ENCODE assay signal across 12 cellular contexts in genomic region chr6:133764011-133764812, GRCh38.
DNase-seq lines count a peak whose midpoint lies in the region; ATAC-seq and TF ChIP-seq lines count a peak whose summit lies in the region.
"Had no signal": no experiment of that assay in that cellular context is flagged by ENCODE, and none has a peak within 500 bp of the region (broad histone marks: within the 10 kb centered on the region; RNA-seq: fewer than 3 reads in every experiment).

No MANE protein-coding gene starts in this region.

- no peak overlapping the region for H3K14ac ChIP-seq in trophoblast cell (ENCODE audit: low read length)

- H2AK5ac ChIP-seq in trophoblast cell (ENCODE audit: low read length) = no peak overlapping the region

- H3K18ac ChIP-seq in trophoblast cell (ENCODE audit: low read length) = no peak overlapping the region

- H4K91ac ChIP-seq in trophoblast cell (ENCODE audit: low read depth, low read length) = no peak overlapping the region

- H3K79me2 ChIP-seq in ACC112 (ENCODE audit: control insufficient read depth, insufficient read depth, low read length, unreplicated experiment) (no peaks in the 10 kb centered on the region), trophoblast cell (ENCODE audit: control insufficient read depth, insufficient read depth, low read length, poor library complexity) (no peaks in the 10 kb centered on the region)

- peak overlapping the region; percentile 80 for H3K27ac ChIP-seq in ACC112 (ENCODE audit: low read depth, low read length)
- no peak overlapping the region for H3K27ac ChIP-seq in trophoblast cell (ENCODE audit: low read depth, low read length)
- H3K27ac ChIP-seq: neutrophil had no signal

- H3K4me3 ChIP-seq in ACC112 (ENCODE audit: low read depth, low read length) (peak overlapping the region; percentile 2; the same call in 1 of the 2 replicates), trophoblast cell (ENCODE audit: low read depth, low read length) (no peak overlapping the region)

- no peak for ATAC-seq in HG03196 (IDR thresholded peaks at IDR 0.05; ENCODE audit: unreplicated experiment)

- no peaks in the 10 kb centered on the region for H3K36me3 ChIP-seq in ACC112 (ENCODE audit: insufficient read depth, low read length)
- H3K36me3 ChIP-seq in trophoblast cell (ENCODE audit: control insufficient read depth in 1 of 2, insufficient read depth in 2 of 2, low read length in 2 of 2) = no peaks in the 10 kb centered on the region
- H3K36me3 ChIP-seq: neutrophil had no signal

- H3K4me1 ChIP-seq in ACC112 (ENCODE audit: control insufficient read depth, insufficient read depth, low read length, unreplicated experiment) = peaks cover 48% of the 10 kb centered on the region
- peaks cover 2 to 6% of the 10 kb centered on the region in 2 experiments for H3K4me1 ChIP-seq in trophoblast cell (ENCODE audit: control insufficient read depth in 1 of 2, insufficient read depth in 2 of 2, low read length in 2 of 2)

- peak overlapping the region; percentile 82 for H2AFZ ChIP-seq in ACC112 (ENCODE audit: low read length, unreplicated experiment)
- no peak overlapping the region for H2AFZ ChIP-seq in trophoblast cell (ENCODE audit: insufficient read depth, low read length, poor library complexity)

- no peak overlapping the region for H4K12ac ChIP-seq in trophoblast cell (ENCODE audit: low read depth, low read length)

- intact Hi-C loops in CD14-positive monocyte (cut with micrococcal nuclease) = no loop called here

- DNase-seq in NCI-H226 = peak; percentile 55
- DNase-seq in fibroblast of the conjunctiva (ENCODE audit: low read depth) = peak; percentile 46
- DNase-seq in trophoblast cell = peak in 1 of 2 donors; percentile 36
- no peak for DNase-seq in CD14-positive monocyte (ENCODE audit: low spot score)
- DNase-seq in NCI-H69 (lab: John Stamatoyannopoulos, UW) = no peak
- no peak for DNase-seq in activated naive CD4-positive, alpha-beta T cell treated with anti-CD3 and anti-CD28 coated beads, Interleukin-2, amount 10 ng/mL, durations not matched to agents 7 days and 5 days
- DNase-seq: activated CD4-positive, alpha-beta T cell treated with anti-CD3 and anti-CD28 coated beads, Interleukin-2, amount 10 ng/mL, durations not matched to agents 7 days and 5 days; activated naive CD4-positive, alpha-beta T cell treated with Interleukin-2 at 50 U/mL for 16 hours; NCI-H748 treated with DMSO at 0.1 percent for 48 hours had no signal

- no peak overlapping the region for H3K4me2 ChIP-seq in trophoblast cell (ENCODE audit: low read length)

- CTCF ChIA-PET in activated naive CD4-positive, alpha-beta T cell treated with anti-CD3 and anti-CD28 coated beads, Interleukin-2, amount 10 ng/mL, durations not matched to agents 7 days and 5 days (lab: Charles Lee) = no interaction called here

- WGBS in trophoblast cell (ENCODE audit: extremely low coverage, insufficient coverage, insufficient read length) = no CpG with 5 or more reads among the region's 2 CpGs

- no peak overlapping the region for H3K4ac ChIP-seq in trophoblast cell (ENCODE audit: low read depth, low read length)

- H4K8ac ChIP-seq in trophoblast cell (ENCODE audit: low read depth, low read length) = no peak overlapping the region

- no peak overlapping the region for H2BK5ac ChIP-seq in trophoblast cell (ENCODE audit: low read depth, low read length, poor library complexity)

- no peak overlapping the region for H3K9ac ChIP-seq in trophoblast cell (ENCODE audit: low read length)

- TF ChIP-seq CTCF in CD14-positive monocyte (IDR thresholded peaks at IDR 0.05) = no peak

- H2BK12ac ChIP-seq in trophoblast cell (ENCODE audit: low read length) = peak overlapping the region; percentile 30

- H3K23ac ChIP-seq in trophoblast cell (ENCODE audit: low read length) = no peak overlapping the region

- no peaks in the 10 kb centered on the region for H3K27me3 ChIP-seq in ACC112 (ENCODE audit: insufficient read depth, low read length)
- no peaks in the 10 kb centered on the region for H3K27me3 ChIP-seq in trophoblast cell (ENCODE audit: insufficient read depth, low read length)
- H3K27me3 ChIP-seq: neutrophil had no signal

- H2BK120ac ChIP-seq in trophoblast cell (ENCODE audit: insufficient read depth, low read length, poor library complexity) = no peak overlapping the region

- H3K9me3 ChIP-seq in trophoblast cell (ENCODE audit: insufficient read depth, low read depth, low read length) = no peaks in the 10 kb centered on the region
- H3K9me3 ChIP-seq: neutrophil had no signal

- peaks cover 4% of the 10 kb centered on the region for H3K79me1 ChIP-seq in trophoblast cell (ENCODE audit: low read length)

- H3K27ac Mint-ChIP-seq in CD14-positive monocyte = no peak overlapping the region
- no peak overlapping the region for H3K27ac Mint-ChIP-seq in activated naive CD4-positive, alpha-beta T cell treated with anti-CD3 and anti-CD28 coated beads, Interleukin-2, amount 10 ng/mL, durations not matched to agents 7 days and 5 days
- H3K27ac Mint-ChIP-seq: activated CD4-positive, alpha-beta T cell treated with anti-CD3 and anti-CD28 coated beads, Interleukin-2, amount 10 ng/mL, durations not matched to agents 7 days and 5 days had no signal

- H3K4me3 Mint-ChIP-seq in CD14-positive monocyte = no peak overlapping the region
- H3K4me3 Mint-ChIP-seq in activated naive CD4-positive, alpha-beta T cell treated with anti-CD3 and anti-CD28 coated beads, Interleukin-2, amount 10 ng/mL, durations not matched to agents 7 days and 5 days = no peak overlapping the region
- H3K4me3 Mint-ChIP-seq: activated CD4-positive, alpha-beta T cell treated with anti-CD3 and anti-CD28 coated beads, Interleukin-2, amount 10 ng/mL, durations not matched to agents 7 days and 5 days had no signal

- no peaks in the 10 kb centered on the region for H3K4me1 Mint-ChIP-seq in CD14-positive monocyte
- H3K4me1 Mint-ChIP-seq in activated naive CD4-positive, alpha-beta T cell treated with anti-CD3 and anti-CD28 coated beads, Interleukin-2, amount 10 ng/mL, durations not matched to agents 7 days and 5 days = no peaks in the 10 kb centered on the region
- H3K4me1 Mint-ChIP-seq: activated CD4-positive, alpha-beta T cell treated with anti-CD3 and anti-CD28 coated beads, Interleukin-2, amount 10 ng/mL, durations not matched to agents 7 days and 5 days had no signal

- peaks cover 0 to 3% (median 0%) of the 10 kb centered on the region in 7 donors for H3K9me3 Mint-ChIP-seq in CD14-positive monocyte
- no peaks in the 10 kb centered on the region for H3K9me3 Mint-ChIP-seq in activated naive CD4-positive, alpha-beta T cell treated with anti-CD3 and anti-CD28 coated beads, Interleukin-2, amount 10 ng/mL, durations not matched to agents 7 days and 5 days
- H3K9me3 Mint-ChIP-seq: activated CD4-positive, alpha-beta T cell treated with anti-CD3 and anti-CD28 coated beads, Interleukin-2, amount 10 ng/mL, durations not matched to agents 7 days and 5 days had no signal

- peaks cover 0 to 4% (median 4%) of the 10 kb centered on the region in 3 donors for H3K27me3 Mint-ChIP-seq in CD14-positive monocyte (ENCODE audit: low read depth in 3 of 3)
- no peaks in the 10 kb centered on the region for H3K27me3 Mint-ChIP-seq in activated naive CD4-positive, alpha-beta T cell treated with anti-CD3 and anti-CD28 coated beads, Interleukin-2, amount 10 ng/mL, durations not matched to agents 7 days and 5 days

- H3K36me3 Mint-ChIP-seq in CD14-positive monocyte = no peaks in the 10 kb centered on the region
- no peaks in the 10 kb centered on the region for H3K36me3 Mint-ChIP-seq in activated naive CD4-positive, alpha-beta T cell treated with anti-CD3 and anti-CD28 coated beads, Interleukin-2, amount 10 ng/mL, durations not matched to agents 7 days and 5 days

Comparison
In these comparisons a context has a peak if more than half of its experiments do, and no peak if none do; other contexts are left out.
1. DNase-seq: peak in NCI-H226 (single experiment) and fibroblast of the conjunctiva (single experiment); none in CD14-positive monocyte (single experiment), NCI-H69 (single experiment) and activated naive CD4-positive, alpha-beta T cell treated with anti-CD3 and anti-CD28 coated beads, Interleukin-2, amount 10 ng/mL, durations not matched to agents 7 days and 5 days (single experiment).